ENCODE assay signal across 1 cellular context in genomic region chr22:19962246-19962908, GRCh38.
TF ChIP-seq lines count a peak whose summit lies in the region.

No MANE protein-coding gene starts in this region.

TF ChIP-seq in GM23338, 12 proteins besides CTCF, POLR2A, EP300 and RAD21 (continued from another document):
- no peak for TF ChIP-seq ZNF462 (CRISPR knock-in tag; IDR thresholded peaks at IDR 0.05)
- no peak for TF ChIP-seq ZNF331 (CRISPR knock-in tag; IDR thresholded peaks at IDR 0.05; ENCODE audit: low read depth)
- no peak for TF ChIP-seq CREB1 (CRISPR knock-in tag; IDR thresholded peaks at IDR 0.05; ENCODE audit: low read depth)
- TF ChIP-seq STAT1 (IDR thresholded peaks at IDR 0.05; ENCODE audit: unreplicated experiment): no peak
- TF ChIP-seq ETS1 (IDR thresholded peaks at IDR 0.05): no peak
- no peak for TF ChIP-seq REST (IDR thresholded peaks at IDR 0.05; ENCODE audit: unreplicated experiment)
- no peak for TF ChIP-seq NANOG (IDR thresholded peaks at IDR 0.05; ENCODE audit: borderline replicate concordance)
- TF ChIP-seq ZNF114 (CRISPR knock-in tag; IDR thresholded peaks at IDR 0.05): no peak
- no peak for TF ChIP-seq EZH2phosphoT487 (IDR thresholded peaks at IDR 0.05; ENCODE audit: unreplicated experiment)
- TF ChIP-seq JUNB (IDR thresholded peaks at IDR 0.05; ENCODE audit: unreplicated experiment): no peak
